16 cellular contexts compared by ENCODE assay signal in the genomic region with DNA sequence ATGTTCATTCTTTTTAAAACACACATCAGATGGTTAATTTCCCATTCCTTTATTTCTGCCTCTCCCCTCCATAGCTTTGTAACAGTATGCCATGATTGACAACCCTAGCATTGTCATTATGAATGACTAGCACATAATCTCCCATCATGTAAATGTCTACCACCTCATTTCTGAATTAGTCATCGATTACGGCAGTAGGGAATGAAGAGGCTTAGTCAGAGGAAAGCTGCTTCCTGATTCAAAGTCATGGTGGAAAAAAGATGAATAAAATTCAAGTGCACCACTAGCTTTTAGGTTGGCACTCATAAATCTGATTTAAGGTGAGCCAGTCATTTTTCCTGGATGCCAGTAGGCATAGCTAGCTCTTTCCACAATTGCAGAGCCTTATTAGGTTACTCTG. TPM values are rescaled to one million over a fixed set of nuclear protein-coding genes. Genes with fewer than 3 reads are reported as not detected.
A peak's percentile ranks its signal among the peaks of the same experiment; 100 is the strongest.
DNase-seq lines count a peak whose midpoint lies in the region; ATAC-seq, FAIRE-seq and TF ChIP-seq lines count a peak whose summit lies in the region.
"Had no signal": no experiment of that assay in that cellular context is flagged by ENCODE, and none has a peak within 500 bp of the region (broad histone marks: within the 10 kb centered on the region; RNA-seq: fewer than 3 reads in every experiment).

No MANE protein-coding gene starts in this region.

- 9% methylated on average over 2 of the region's 2 CpGs for WGBS in A549 (ENCODE audit: missing lambda C conversion rate)

- no peak for TF ChIP-seq RAD21 in A549 (conservative IDR thresholded peaks at IDR 0.05 in 1 of 2, IDR thresholded peaks at IDR 0.05 in 1 of 2)

- CTCF ChIA-PET in A549 (lab: Yijun Ruan, JAX) (interaction anchor here (0.6 kb wide), 1 partner anchor 49 kb away, joined by 3 read pairs; no protein-coding TSS in a partner anchor), HEK293T (lab: Yijun Ruan, JAX) (no interaction called here)

- no peaks in the 10 kb centered on the region for H3K9me3 ChIP-seq in A549
- H3K9me3 ChIP-seq: MG63, upper lobe of left lung had no signal

- ATAC-seq in A549 (peak; percentile 47 to 51; a peak in 2 of 6 replicates), GM21423 (IDR thresholded peaks at IDR 0.05; ENCODE audit: unreplicated experiment) (no peak)
- no peak for ATAC-seq in effector memory CD8-positive, alpha-beta T cell (replicated peaks)

- no peak overlapping the region for H3K27ac ChIP-seq in A549
- H3K27ac ChIP-seq: skin epidermis had no signal

- H3K27me3 Mint-ChIP-seq in effector memory CD8-positive, alpha-beta T cell: peaks cover 30 to 40% of the 10 kb centered on the region in 2 donors

- no peak for FAIRE-seq in A549 (lab: Jason Lieb, UNC)

- POLR2A ChIA-PET in A549 (lab: Yijun Ruan, JAX): interaction anchor here (0.5 kb wide), 1 partner anchor 15 kb away, joined by 3 read pairs; no protein-coding TSS in a partner anchor
- POLR2A ChIA-PET in HEK293T (lab: Yijun Ruan, JAX): no interaction called here

- H3K4me1 Mint-ChIP-seq in effector memory CD8-positive, alpha-beta T cell (ENCODE audit: low read depth in 2 of 2): no peaks in the 10 kb centered on the region

- H3K4me3 Mint-ChIP-seq in effector memory CD8-positive, alpha-beta T cell: no peak overlapping the region
- H3K4me3 Mint-ChIP-seq: endodermal cell had no signal

- H3K9me3 Mint-ChIP-seq in effector memory CD8-positive, alpha-beta T cell: no peaks in the 10 kb centered on the region

- peak; percentile 20 to 38 for DNase-seq in A549 (ENCODE audit: low read depth in 1 of 2, low spot score in 1 of 2)
- DNase-seq in HEK293T (ENCODE audit: extremely low spot score): no peak
- peak; percentile 25 for DNase-seq in amniotic epithelial cell (ENCODE audit: low read depth)
- peak; percentile 68 for DNase-seq in iris pigment epithelial cell (ENCODE audit: low read depth)
- no peak for DNase-seq in NCI-H1105 (lab: John Stamatoyannopoulos, UW)
- DNase-seq in effector memory CD8-positive, alpha-beta T cell: no peak
- no peak for DNase-seq in NCI-H510A treated with DMSO at 0.1 percent for 48 hours (lab: John Stamatoyannopoulos, UW)
- DNase-seq: activated CD4-positive, CD25-positive, alpha-beta regulatory T cell; amygdala; endodermal cell; GDM1; MG63; NCI-H524 treated with DMSO at 0.1 percent for 48 hours; upper lobe of left lung had no signal

- TF ChIP-seq CTCF in A549 (IDR thresholded peaks at IDR 0.05): no peak

- H3K27ac Mint-ChIP-seq in effector memory CD8-positive, alpha-beta T cell: no peak overlapping the region
- H3K27ac Mint-ChIP-seq: endodermal cell had no signal

- no peak for TF ChIP-seq EP300 in A549 (IDR thresholded peaks at IDR 0.05)

- no peak overlapping the region for H3K4me3 ChIP-seq in A549
- H3K4me3 ChIP-seq: MG63, skin epidermis, upper lobe of left lung had no signal

- 0 out of 3 replicates have a peak, but pooled peaks cover 3% of the 10 kb centered on the region for H3K4me1 ChIP-seq in A549

- H3K36me3 Mint-ChIP-seq in effector memory CD8-positive, alpha-beta T cell (ENCODE audit: insufficient read depth): no peaks in the 10 kb centered on the region

- H3K4me2 ChIP-seq in A549: no peak overlapping the region

- no peak for TF ChIP-seq POLR2A in A549 (IDR thresholded peaks at IDR 0.05; ENCODE audit: low read length)

TF ChIP-seq in A549, 52 proteins besides CTCF, POLR2A, EP300 and RAD21:
- TF ChIP-seq FOSL2 (IDR thresholded peaks at IDR 0.05): no peak
- 0 out of 2 replicates have a peak, but pooled peaks have one; percentile 25 for TF ChIP-seq FOSL2 (CRISPR knock-in tag; IDR thresholded peaks at IDR 0.05)
- TF ChIP-seq GATA3 (IDR thresholded peaks at IDR 0.05; ENCODE audit: borderline replicate concordance): no peak

TF ChIP-seq in HEK293T, 16 proteins besides CTCF, POLR2A, EP300 and RAD21:
- TF ChIP-seq, protein P1, sequence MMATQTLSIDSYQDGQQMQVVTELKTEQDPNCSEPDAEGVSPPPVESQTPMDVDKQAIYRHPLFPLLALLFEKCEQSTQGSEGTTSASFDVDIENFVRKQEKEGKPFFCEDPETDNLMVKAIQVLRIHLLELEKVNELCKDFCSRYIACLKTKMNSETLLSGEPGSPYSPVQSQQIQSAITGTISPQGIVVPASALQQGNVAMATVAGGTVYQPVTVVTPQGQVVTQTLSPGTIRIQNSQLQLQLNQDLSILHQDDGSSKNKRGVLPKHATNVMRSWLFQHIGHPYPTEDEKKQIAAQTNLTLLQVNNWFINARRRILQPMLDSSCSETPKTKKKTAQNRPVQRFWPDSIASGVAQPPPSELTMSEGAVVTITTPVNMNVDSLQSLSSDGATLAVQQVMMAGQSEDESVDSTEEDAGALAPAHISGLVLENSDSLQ (IDR thresholded peaks at IDR 0.05): peak; percentile 11; the same call in 1 of the 2 replicates
- TF ChIP-seq SP1 (IDR thresholded peaks at IDR 0.05) (no peak), L3MBTL2 (conservative IDR thresholded peaks at IDR 0.05) (no peak)

RNA-seq across cellular contexts. Expression of a gene that starts 19.1 kb away (rescaled TPM):
- polyA plus RNA-seq in A549 (2011; rRNA removed): 0.09 and 0.13 TPM in 2 replicates
- polyA plus RNA-seq in A549 (2012; cell fraction: cytosol; rRNA removed): not detected in 2 replicates
- polyA plus RNA-seq in A549 (2012; cell fraction: nucleus; rRNA removed): not detected in 2 replicates
- polyA plus RNA-seq in A549 (2017; fragmentation: RNase III; extraction: RNeasy Plus Mini Kit Qiagen cat#74134 plus additional on column Dnase treatment): not detected in 3 replicates
- 0.19 TPM in 1 of 2 replicates, not detected in the other for polyA minus RNA-seq in A549 (2011; rRNA and poly(A)+ RNA removed)

Comparison
In these comparisons a context has a peak if more than half of its experiments do, and no peak if none do; other contexts are left out.
1. ATAC-seq: peak in A549 (2 of 2); none in GM21423 (single experiment) and effector memory CD8-positive, alpha-beta T cell (single experiment).
2. DNase-seq: peak in A549 (2 of 2), amniotic epithelial cell (single experiment) and iris pigment epithelial cell (single experiment); none in HEK293T (single experiment), NCI-H1105 (single experiment), effector memory CD8-positive, alpha-beta T cell (0 of 3) and NCI-H510A treated with DMSO at 0.1 percent for 48 hours (single experiment).